Comparison of ENCODE assay signal across 8 cellular contexts in genomic region chr2:32772623-32773221, GRCh38.
DNase-seq lines count a peak whose midpoint lies in the region; ATAC-seq, FAIRE-seq and TF ChIP-seq lines count a peak whose summit lies in the region.

No MANE protein-coding gene starts in this region.

- H3K4me3 ChIP-seq in HEK293 (ENCODE audit: low read depth, low read length) (no peak overlapping the region), OCI-LY7 (ENCODE audit: low read depth, low read length, poor library complexity, severe bottlenecking) (no peak overlapping the region)

- H3K9me3 ChIP-seq in HEK293 (ENCODE audit: control insufficient read depth, insufficient read depth, low read depth, low read length) (no peaks in the 10 kb centered on the region; the same call in 1 of the 2 replicates), OCI-LY7 (ENCODE audit: low read length) (no peaks in the 10 kb centered on the region)

- no peak for DNase-seq in D721Med (ENCODE audit: insufficient read length, low spot score)
- peak; percentile 71 for DNase-seq in OCI-LY7 (ENCODE audit: low spot score)
- DNase-seq in epidermal melanocyte (ENCODE audit: insufficient read length, low spot score), result peak; percentile 50
- peak; percentile 63 for DNase-seq in midbrain (lab: John Stamatoyannopoulos, UW)
- DNase-seq in activated CD4-positive, CD25-positive, alpha-beta regulatory T cell treated with anti-CD3 and anti-CD28 coated beads, Interleukin-2, amount 50 U/mL, for 72 hours, result no peak

- H3K27ac ChIP-seq in HEK293 (ENCODE audit: extremely low read depth, low read depth, low read length) (no peak overlapping the region), OCI-LY7 (ENCODE audit: low read depth, low read length, poor library complexity, severe bottlenecking) (peak overlapping the region; percentile 20)

- no peaks in the 10 kb centered on the region for H3K9me2 ChIP-seq in OCI-LY7 (ENCODE audit: insufficient read depth, low read length)

- intact Hi-C loops in OCI-LY7 (cut with micrococcal nuclease; ENCODE audit: unreplicated experiment), result loop anchor here (1.0 to 5.0 kb wide), 7 partner anchors 174 to 810 kb away; partner anchors contain the start of gene LTBP1

- peak overlapping the region; percentile 25; the same call in 1 of the 2 replicates for H3K4me2 ChIP-seq in OCI-LY7 (ENCODE audit: low read length)

- H3K36me3 ChIP-seq in HEK293 (ENCODE audit: control insufficient read depth in 2 of 2, insufficient read depth in 1 of 2, low read length in 2 of 2) (no peaks in the 10 kb centered on the region), OCI-LY7 (ENCODE audit: insufficient read depth, low read length) (peaks cover 11% of the 10 kb centered on the region)

- POLR2A ChIA-PET in HEK293 (lab: Yijun Ruan, JAX) (no interaction called here), OCI-LY7 (lab: Charles Lee) (no interaction called here)

- CTCF ChIA-PET in HEK293 (lab: Yijun Ruan, JAX), result interaction anchor here (0.6 to 4.6 kb wide), 28 partner anchors 9 to 811 kb away, joined by 3 to 44 read pairs (median 3); no protein-coding TSS in a partner anchor
- CTCF ChIA-PET in OCI-LY7 (lab: Charles Lee; ENCODE audit: unreplicated experiment), result interaction anchor here (0.5 to 1.2 kb wide), 3 partner anchors 37 to 313 kb away, joined by 3 to 6 read pairs (median 4); no protein-coding TSS in a partner anchor

- FAIRE-seq in D721Med (lab: Jason Lieb, UNC), result peak; percentile 92

- no peaks in the 10 kb centered on the region for H3K4me1 ChIP-seq in HEK293 (ENCODE audit: control insufficient read depth, insufficient read depth, low read length)
- H3K4me1 ChIP-seq in OCI-LY7 (ENCODE audit: insufficient read depth, low read length, poor library complexity, severe bottlenecking), result peaks cover 14% of the 10 kb centered on the region

- ATAC-seq in HG03469 (IDR thresholded peaks at IDR 0.05; ENCODE audit: unreplicated experiment) (no peak), HG03520 (IDR thresholded peaks at IDR 0.05; ENCODE audit: unreplicated experiment) (no peak)

- H3K79me2 ChIP-seq in OCI-LY7 (ENCODE audit: insufficient read depth, low read depth, low read length), result no peaks in the 10 kb centered on the region

- no TSS peak for BruUV-seq in OCI-LY7 (replicated peaks; lab: Mats Ljungman, UMichigan)

- peak; percentile 87 for TF ChIP-seq CTCF in D721Med (IDR thresholded peaks at IDR 0.05; ENCODE audit: insufficient read depth, missing control alignments)
- TF ChIP-seq CTCF in HEK293 (tag by site-specific recombination; IDR thresholded peaks at IDR 0.05), result peak; percentile 56; the same call in 1 of the 2 replicates
- TF ChIP-seq CTCF in OCI-LY7 (conservative IDR thresholded peaks at IDR 0.05; ENCODE audit: low read length), result peak; percentile 99

- H4K20me1 ChIP-seq in OCI-LY7 (ENCODE audit: insufficient read depth, low read length), result no peaks in the 10 kb centered on the region

- peak overlapping the region; percentile 20; the same call in 1 of the 2 replicates for H2AFZ ChIP-seq in OCI-LY7 (ENCODE audit: low read length)

TF ChIP-seq in HEK293, 187 proteins besides CTCF, POLR2A, EP300 and RAD21:
- peak; percentile 86 for TF ChIP-seq ZNF654 (tag by site-specific recombination; IDR thresholded peaks at IDR 0.05; ENCODE audit: low read depth)
- no peak for TF ChIP-seq ZNF76 (tag by site-specific recombination; IDR thresholded peaks at IDR 0.05; ENCODE audit: borderline replicate concordance, low read depth)
- 0 out of 2 replicates have a peak, but pooled peaks have one; percentile 31 for TF ChIP-seq ZNF2 (tag by site-specific recombination; IDR thresholded peaks at IDR 0.05)
- TF ChIP-seq ZNF639 (tag by site-specific recombination; IDR thresholded peaks at IDR 0.05), result no peak

Comparison
In these comparisons a context has a peak if more than half of its experiments do, and no peak if none do; other contexts are left out.
1. DNase-seq: peak in OCI-LY7 (single experiment), epidermal melanocyte (single experiment) and midbrain (single experiment); none in D721Med (single experiment) and activated CD4-positive, CD25-positive, alpha-beta regulatory T cell treated with anti-CD3 and anti-CD28 coated beads, Interleukin-2, amount 50 U/mL, for 72 hours (single experiment).
2. Peak in every context shown above with its lines, with median percentiles within 50 percentile points of each other: CTCF ChIP-seq.